25 cellular contexts compared by ENCODE assay signal in the genomic region with DNA sequence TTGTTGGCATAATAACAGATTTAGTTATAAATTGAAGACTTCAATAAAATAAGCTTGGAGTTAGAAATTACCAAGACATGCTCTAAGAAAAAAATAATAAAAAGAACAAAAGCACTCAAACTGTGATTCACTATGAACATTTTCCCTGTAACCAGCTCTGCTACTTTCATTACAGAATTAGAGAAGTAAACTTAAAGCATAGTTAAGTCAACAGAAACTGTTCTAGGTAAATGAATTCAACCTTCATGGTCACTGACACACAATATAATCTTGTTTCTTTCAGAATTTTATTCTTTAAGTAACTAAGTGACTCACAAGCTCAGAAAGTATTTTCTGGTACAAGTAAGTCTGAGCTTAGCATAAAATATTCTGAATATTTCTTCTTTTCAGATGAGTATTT.
DNase-seq lines count a peak whose midpoint lies in the region; ATAC-seq, FAIRE-seq and TF ChIP-seq lines count a peak whose summit lies in the region.
"Had no signal": no experiment of that assay in that cellular context is flagged by ENCODE, and none has a peak within 500 bp of the region (broad histone marks: within the 10 kb centered on the region; RNA-seq: fewer than 3 reads in every experiment).

No MANE protein-coding gene starts in this region.

- no peaks in the 10 kb centered on the region for H3K27me3 ChIP-seq in RWPE2 (ENCODE audit: insufficient read depth, poor library complexity, severe bottlenecking)
- H3K27me3 ChIP-seq in tibial nerve, result no peaks in the 10 kb centered on the region
- H3K27me3 ChIP-seq: BLaER1 treated with 17β-estradiol and CSF1 and Interleukin-3, amounts not matched to agents 10 nM and 100 nM; MG63 had no signal

- TF ChIP-seq RAD21 in A549 (conservative IDR thresholded peaks at IDR 0.05 in 1 of 2, IDR thresholded peaks at IDR 0.05 in 1 of 2), result no peak

- TF ChIP-seq CTCF in A549 (IDR thresholded peaks at IDR 0.05), result no peak
- no peak for TF ChIP-seq CTCF in RWPE2 (IDR thresholded peaks at IDR 0.05; ENCODE audit: poor library complexity, severe bottlenecking)
- no peak for TF ChIP-seq CTCF in mucosa of descending colon (IDR thresholded peaks at IDR 0.05)
- TF ChIP-seq CTCF in tibial nerve (IDR thresholded peaks at IDR 0.05), result no peak

- DNase-seq in A549 (ENCODE audit: low read depth in 1 of 2, low spot score in 1 of 2) (no peak), RWPE2 (ENCODE audit: low spot score) (no peak), epithelial cell of prostate (ENCODE audit: low read depth, low spot score) (no peak), mucosa of descending colon (no peak), ACHN (no peak), tibial nerve (ENCODE audit: low spot score in 2 of 2) (no peak)
- no peak for DNase-seq in stimulated activated effector memory CD8-positive, alpha-beta T cell treated with anti-CD3 and anti-CD28 coated beads, Interleukin-12 subunit alpha, Interleukin-12 subunit beta, amount 100 ng/mL, for 72 hours (ENCODE audit: low spot score in 2 of 2)
- DNase-seq: Caco-2; CD4-positive, alpha-beta memory T cell; DMS153; EL; GM23248; H9; HFFc6; MG63; NCI-H1048; NCI-H1417 treated with DMSO at 0.1 percent for 48 hours; NCI-H187; NCI-H446; Right ventricle myocardium superior had no signal

- H3K36me3 ChIP-seq in RWPE2 (ENCODE audit: low read depth), result no peaks in the 10 kb centered on the region
- no peaks in the 10 kb centered on the region for H3K36me3 ChIP-seq in mucosa of descending colon (ENCODE audit: low read depth)
- no peaks in the 10 kb centered on the region for H3K36me3 ChIP-seq in tibial nerve
- H3K36me3 ChIP-seq: BLaER1 treated with 17β-estradiol and CSF1 and Interleukin-3, amounts not matched to agents 10 nM and 100 nM; MG63 had no signal

- no peaks in the 10 kb centered on the region for H3K4me1 Mint-ChIP-seq in stimulated activated effector memory CD8-positive, alpha-beta T cell treated with anti-CD3 and anti-CD28 coated beads, Interleukin-12 subunit alpha, Interleukin-12 subunit beta, amount 100 ng/mL, for 72 hours
- H3K4me1 Mint-ChIP-seq: CD4-positive, alpha-beta memory T cell had no signal

- H3K4me2 ChIP-seq in A549, result peak overlapping the region; percentile 46; the same call in 1 of the 3 replicates
- H3K4me2 ChIP-seq: BLaER1 treated with 17β-estradiol and CSF1 and Interleukin-3, amounts not matched to agents 10 nM and 100 nM had no signal

- in situ Hi-C loops in ACHN (cut with HindIII; ENCODE audit: low pct_ligation_motif_present, low pct_unique_long_range_greater_than_20kb, low sequenced_read_pairs), result no loop called here

- H3K9me3 Mint-ChIP-seq in stimulated activated effector memory CD8-positive, alpha-beta T cell treated with anti-CD3 and anti-CD28 coated beads, Interleukin-12 subunit alpha, Interleukin-12 subunit beta, amount 100 ng/mL, for 72 hours, result no peaks in the 10 kb centered on the region
- H3K9me3 Mint-ChIP-seq: H9, HFFc6 had no signal

- no peak overlapping the region for H3K27ac Mint-ChIP-seq in stimulated activated effector memory CD8-positive, alpha-beta T cell treated with anti-CD3 and anti-CD28 coated beads, Interleukin-12 subunit alpha, Interleukin-12 subunit beta, amount 100 ng/mL, for 72 hours
- H3K27ac Mint-ChIP-seq: H9, HFFc6 had no signal

- no peak for TF ChIP-seq POLR2A in A549 (IDR thresholded peaks at IDR 0.05; ENCODE audit: low read length)
- TF ChIP-seq POLR2A in tibial nerve (IDR thresholded peaks at IDR 0.05), result no peak

- TF ChIP-seq EP300 in A549 (IDR thresholded peaks at IDR 0.05) (no peak), tibial nerve (IDR thresholded peaks at IDR 0.05) (no peak)

- ATAC-seq in A549 (no peak), RWPE2 (ENCODE audit: low read depth) (no peak; the same call in 2 of the 3 replicates), mucosa of descending colon (peak; percentile 38), GM19035 (IDR thresholded peaks at IDR 0.05; ENCODE audit: unreplicated experiment) (no peak)
- no peak for ATAC-seq in stimulated activated effector memory CD8-positive, alpha-beta T cell treated with anti-CD3 and anti-CD28 coated beads, Interleukin-12 subunit alpha, Interleukin-12 subunit beta, amount 100 ng/mL, for 72 hours
- ATAC-seq: K562 had no signal

- H3K4me3 ChIP-seq in A549 (no peak overlapping the region), RWPE2 (ENCODE audit: severe bottlenecking) (no peak overlapping the region), mucosa of descending colon (no peak overlapping the region), tibial nerve (no peak overlapping the region)
- H3K4me3 ChIP-seq: BLaER1 treated with 17β-estradiol and CSF1 and Interleukin-3, amounts not matched to agents 10 nM and 100 nM; GM23248; K562; MG63; SK-N-MC had no signal

- no peak overlapping the region for H3K4me3 Mint-ChIP-seq in stimulated activated effector memory CD8-positive, alpha-beta T cell treated with anti-CD3 and anti-CD28 coated beads, Interleukin-12 subunit alpha, Interleukin-12 subunit beta, amount 100 ng/mL, for 72 hours
- H3K4me3 Mint-ChIP-seq: CD4-positive, alpha-beta memory T cell; H9; HFFc6 had no signal

- intact Hi-C loops in mucosa of descending colon (cut with DNase I, micrococcal nuclease), result no loop called here

- H3K9me3 ChIP-seq in A549, result no peaks in the 10 kb centered on the region
- H3K9me3 ChIP-seq in RWPE2 (ENCODE audit: severe bottlenecking), result no peaks in the 10 kb centered on the region
- H3K9me3 ChIP-seq in mucosa of descending colon, result no peaks in the 10 kb centered on the region
- no peaks in the 10 kb centered on the region for H3K9me3 ChIP-seq in tibial nerve
- H3K9me3 ChIP-seq: BLaER1 treated with 17β-estradiol and CSF1 and Interleukin-3, amounts not matched to agents 10 nM and 100 nM; Caco-2; MG63 had no signal

- CTCF ChIA-PET in A549 (lab: Yijun Ruan, JAX), result no interaction called here

- H3K27ac ChIP-seq in A549 (peak overlapping the region in 1 of 2 experiments; percentile 24; a peak in 1 of 6 replicates), RWPE2 (ENCODE audit: poor library complexity, severe bottlenecking) (peak overlapping the region; percentile 30), epithelial cell of prostate (peak overlapping the region; percentile 48), tibial nerve (no peak overlapping the region)
- H3K27ac ChIP-seq: BLaER1 treated with 17β-estradiol and CSF1 and Interleukin-3, amounts not matched to agents 10 nM and 100 nM; GM23248; SK-N-MC had no signal

- POLR2A ChIA-PET in A549 (lab: Yijun Ruan, JAX), result interaction anchor here (0.6 kb wide), 1 partner anchor 135 kb away, joined by 4 read pairs; no protein-coding TSS in a partner anchor

- FAIRE-seq in A549 (lab: Jason Lieb, UNC), result no peak
- FAIRE-seq: HepG2, K562 had no signal

- peaks cover 30% of the 10 kb centered on the region for H3K4me1 ChIP-seq in A549
- H3K4me1 ChIP-seq in RWPE2 (ENCODE audit: insufficient read depth, poor library complexity, severe bottlenecking), result peaks cover 30% of the 10 kb centered on the region
- peaks cover 2% of the 10 kb centered on the region for H3K4me1 ChIP-seq in mucosa of descending colon (ENCODE audit: low read depth)
- H3K4me1 ChIP-seq in tibial nerve, result no peaks in the 10 kb centered on the region
- H3K4me1 ChIP-seq: BLaER1 treated with 17β-estradiol and CSF1 and Interleukin-3, amounts not matched to agents 10 nM and 100 nM had no signal

- no peaks in the 10 kb centered on the region for H3K36me3 Mint-ChIP-seq in stimulated activated effector memory CD8-positive, alpha-beta T cell treated with anti-CD3 and anti-CD28 coated beads, Interleukin-12 subunit alpha, Interleukin-12 subunit beta, amount 100 ng/mL, for 72 hours
- H3K36me3 Mint-ChIP-seq: CD4-positive, alpha-beta memory T cell had no signal

TF ChIP-seq in A549, 52 proteins besides CTCF, POLR2A, EP300 and RAD21:
- no peak for TF ChIP-seq KDM1A (IDR thresholded peaks at IDR 0.05; ENCODE audit: low read depth)
- TF ChIP-seq GATA3 (IDR thresholded peaks at IDR 0.05; ENCODE audit: borderline replicate concordance), result no peak
- no peak for TF ChIP-seq MAFK (IDR thresholded peaks at IDR 0.05; ENCODE audit: partially characterized antibody)
- no peak for TF ChIP-seq CHD2 (IDR thresholded peaks at IDR 0.05; ENCODE audit: low read length, partially characterized antibody)
- no peak for TF ChIP-seq HOXB5 (CRISPR knock-in tag; IDR thresholded peaks at IDR 0.05)
- no peak for TF ChIP-seq TFCP2L1 (CRISPR knock-in tag; IDR thresholded peaks at IDR 0.05)
- no peak for TF ChIP-seq NFE2L2 (conservative IDR thresholded peaks at IDR 0.05; ENCODE audit: low read length)
- no peak for TF ChIP-seq TP53 (CRISPR knock-in tag; IDR thresholded peaks at IDR 0.05)
- no peak for TF ChIP-seq PBX3 (IDR thresholded peaks at IDR 0.05)
- TF ChIP-seq HEYL (CRISPR knock-in tag; IDR thresholded peaks at IDR 0.05), result no peak

Comparison
In these comparisons a context has a peak if more than half of its experiments do, and no peak if none do; other contexts are left out.
1. H3K27ac ChIP-seq: peak in RWPE2 (single experiment) and epithelial cell of prostate (single experiment); none in tibial nerve (0 of 4).